Comparison of ENCODE assay signal across 20 cellular contexts in the genomic region with DNA sequence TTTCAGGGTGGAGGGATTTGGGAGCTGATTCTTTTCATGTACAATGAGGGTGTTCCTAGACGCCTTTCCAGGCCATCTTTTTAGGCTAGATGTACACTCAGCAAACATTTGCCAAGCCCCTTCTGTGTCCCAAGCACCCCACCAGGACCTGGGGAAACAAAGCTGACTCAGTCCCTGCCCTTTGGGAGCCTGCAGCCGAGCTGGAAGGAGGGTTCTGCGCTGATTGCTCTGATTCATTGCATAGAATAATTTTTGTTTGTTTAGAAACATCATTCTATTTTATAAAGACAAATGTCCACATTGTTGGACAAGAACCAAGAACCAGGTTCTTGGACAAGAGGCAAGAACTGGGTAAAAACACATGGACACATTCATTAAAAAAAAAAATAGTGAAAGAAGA. TPM values are rescaled to one million over a fixed set of nuclear protein-coding genes. Genes with fewer than 3 reads are reported as not detected.
A peak's percentile ranks its signal among the peaks of the same experiment; 100 is the strongest.
DNase-seq lines count a peak whose midpoint lies in the region; ATAC-seq and TF ChIP-seq lines count a peak whose summit lies in the region.
"Had no signal": no experiment of that assay in that cellular context is flagged by ENCODE, and none has a peak within 500 bp of the region (broad histone marks: within the 10 kb centered on the region; RNA-seq: fewer than 3 reads in every experiment).

No MANE protein-coding gene starts in this region.

- H3K4me1 ChIP-seq in neural progenitor cell (peaks cover 20% of the 10 kb centered on the region), right cardiac atrium (ENCODE audit: control insufficient read depth, insufficient read depth, low read length) (no peaks in the 10 kb centered on the region)
- H3K4me1 ChIP-seq: A549 had no signal

- no peak overlapping the region for H3K27ac Mint-ChIP-seq in neural progenitor cell
- H3K27ac Mint-ChIP-seq: CD4-positive, alpha-beta T cell had no signal

- H3K9me3 ChIP-seq in neural progenitor cell (ENCODE audit: low read depth) (no peaks in the 10 kb centered on the region), right cardiac atrium (ENCODE audit: control insufficient read depth, low read length) (no peaks in the 10 kb centered on the region)
- H3K9me3 ChIP-seq: A549 had no signal

- H3K4me2 ChIP-seq in neural progenitor cell: peak overlapping the region; percentile 28
- H3K4me2 ChIP-seq: A549 had no signal

- no peaks in the 10 kb centered on the region for H3F3A ChIP-seq in neural progenitor cell (ENCODE audit: low read depth)

- no peak for TF ChIP-seq CTCF in neural progenitor cell (IDR thresholded peaks at IDR 0.05)

- intact Hi-C loops in right cardiac atrium (cut with DNase I): no loop called here

- H3K79me2 ChIP-seq in neural progenitor cell (ENCODE audit: low read depth): no peaks in the 10 kb centered on the region

- DNase-seq in NCI-H1092 treated with DMSO at 0.1 percent for 48 hours (lab: John Stamatoyannopoulos, UW): peak; percentile 53
- no peak for DNase-seq in NCI-H1092 (lab: John Stamatoyannopoulos, UW)
- peak; percentile 52 for DNase-seq in NCI-H69 (lab: John Stamatoyannopoulos, UW)
- DNase-seq in neural progenitor cell (ENCODE audit: low spot score): no peak
- no peak for DNase-seq in right cardiac atrium
- DNase-seq in KBM-7: no peak
- no peak for DNase-seq in effector CD4-positive, alpha-beta T cell
- DNase-seq: AML-193; CD4-positive, alpha-beta T cell; DMS153; DMS79; GDM1; GM23248; HCEC 1CT had no signal

- H3K27me3 ChIP-seq in neural progenitor cell: peaks cover 33% of the 10 kb centered on the region
- no peaks in the 10 kb centered on the region for H3K27me3 ChIP-seq in right cardiac atrium (ENCODE audit: control insufficient read depth, insufficient read depth)

- H3K4me3 ChIP-seq in neural progenitor cell (no peak overlapping the region), right cardiac atrium (ENCODE audit: low read length) (no peak overlapping the region)
- H3K4me3 ChIP-seq: A549, GM23248 had no signal

- H3K9me3 Mint-ChIP-seq in neural progenitor cell: peaks cover 2% of the 10 kb centered on the region
- H3K9me3 Mint-ChIP-seq: CD4-positive, alpha-beta T cell had no signal

- no peaks in the 10 kb centered on the region for H3K36me3 ChIP-seq in neural progenitor cell

- in situ Hi-C loops in KBM-7 (cut with MboI; ENCODE audit: low pct_unique_long_range_greater_than_20kb, low sequenced_read_pairs): no loop called here

- H3K9ac ChIP-seq in neural progenitor cell: no peak overlapping the region
- H3K9ac ChIP-seq: GM23248 had no signal

- H3K36me3 Mint-ChIP-seq in neural progenitor cell: no peaks in the 10 kb centered on the region

- no peak overlapping the region for H2AFZ ChIP-seq in neural progenitor cell (replicated peaks)
- H2AFZ ChIP-seq: GM23248 had no signal

- ATAC-seq in right cardiac atrium: no peak
- ATAC-seq: A549 had no signal

- H3K4me3 Mint-ChIP-seq in neural progenitor cell: no peak overlapping the region
- H3K4me3 Mint-ChIP-seq: CD4-positive, alpha-beta T cell had no signal

- H3K27ac ChIP-seq in neural progenitor cell (no peak overlapping the region), right cardiac atrium (ENCODE audit: low read length) (no peak overlapping the region)
- H3K27ac ChIP-seq: 22Rv1, A549, C4-2B, GM23248 had no signal

- H3K27me3 Mint-ChIP-seq in neural progenitor cell (ENCODE audit: insufficient read depth, low read depth): peaks cover 45% of the 10 kb centered on the region
- H3K27me3 Mint-ChIP-seq: CD4-positive, alpha-beta T cell had no signal

- peaks cover 63% of the 10 kb centered on the region for H3K4me1 Mint-ChIP-seq in neural progenitor cell

- no peaks in the 10 kb centered on the region for H4K20me1 ChIP-seq in neural progenitor cell (ENCODE audit: low read depth)

- WGBS in right cardiac atrium: 75% methylated on average over 3 of the region's 3 CpGs

RNA-seq across cellular contexts. Expression of a gene that starts 16.7 kb away (rescaled TPM):
- not detected in 2 replicates for total RNA-seq in neural progenitor cell (ENCODE audit: low replicate concordance)
- total RNA-seq in right cardiac atrium: not detected
- polyA plus RNA-seq in right cardiac atrium: 0.05 TPM
- total RNA-seq: Daoy, GM23248 had no signal
- polyA plus RNA-seq: BJ, GM23248 had no signal

RNA-seq across cellular contexts. Expression of a gene that starts 34.8 kb away (rescaled TPM):
- total RNA-seq in neural progenitor cell (ENCODE audit: low replicate concordance): 0.03 TPM in 1 of 2 replicates, not detected in the other
- total RNA-seq in right cardiac atrium: 10 to 100 TPM in 3 of 4 donors, 1 to 10 TPM in 1; 9.3 to 30.0 (median 24.0) TPM
- polyA plus RNA-seq in right cardiac atrium: 15.8 TPM
- total RNA-seq: Daoy, HT-29 had no signal
- polyA plus RNA-seq: BJ, GM23248 had no signal

RNA-seq across cellular contexts. Expression of a gene that starts 58.9 kb away (rescaled TPM):
- total RNA-seq in neural progenitor cell (ENCODE audit: low replicate concordance) (0.03 and 0.41 TPM in 2 replicates), right cardiac atrium (under 1 TPM in 1 of 4 donors, not detected in 3; 0.17 TPM)
- 0.09 TPM for polyA plus RNA-seq in right cardiac atrium
- total RNA-seq: Daoy, GM23248, HT-29 had no signal
- polyA plus RNA-seq: BJ, GM23248 had no signal

Comparison
In these comparisons a context has a peak if more than half of its experiments do, and no peak if none do; other contexts are left out.
1. DNase-seq: peak in NCI-H1092 treated with DMSO at 0.1 percent for 48 hours (single experiment) and NCI-H69 (single experiment); none in NCI-H1092 (single experiment), neural progenitor cell (single experiment), right cardiac atrium (0 of 3), KBM-7 (single experiment) and effector CD4-positive, alpha-beta T cell (single experiment).